ENCODE assay signal across 14 cellular contexts in genomic region chr12:70661762-70662161, GRCh38. TPM values are rescaled to one million over a fixed set of nuclear protein-coding genes. Genes with fewer than 3 reads are reported as not detected.
DNase-seq lines count a peak whose midpoint lies in the region; ATAC-seq and TF ChIP-seq lines count a peak whose summit lies in the region.
"Had no signal": no experiment of that assay in that cellular context is flagged by ENCODE, and none has a peak within 500 bp of the region (broad histone marks: within the 10 kb centered on the region; RNA-seq: fewer than 3 reads in every experiment).

No MANE protein-coding gene starts in this region.

- no peak overlapping the region for H3K9ac ChIP-seq in Loucy (ENCODE audit: low read depth, low read length, poor library complexity, severe bottlenecking)

- no peaks in the 10 kb centered on the region for H3K9me3 Mint-ChIP-seq in Calu3 (ENCODE audit: low read depth, unreplicated experiment)
- H3K9me3 Mint-ChIP-seq: T-cell had no signal

- H3K27ac Mint-ChIP-seq in Calu3 (ENCODE audit: unreplicated experiment) = peak overlapping the region; percentile 88
- H3K27ac Mint-ChIP-seq: naive thymus-derived CD8-positive, alpha-beta T cell; T-cell had no signal

- peak overlapping the region; percentile 48 for H3K4me3 Mint-ChIP-seq in Calu3 (ENCODE audit: low read depth, unreplicated experiment)
- H3K4me3 Mint-ChIP-seq: naive thymus-derived CD8-positive, alpha-beta T cell; T-cell had no signal

- H4K20me1 ChIP-seq in Loucy (ENCODE audit: insufficient read depth, low read length, poor library complexity, severe bottlenecking) = no peaks in the 10 kb centered on the region

- H2AFZ ChIP-seq in Loucy (ENCODE audit: low read length) = no peak overlapping the region

- H3K36me3 ChIP-seq in Loucy (ENCODE audit: insufficient read depth, low read length) = no peaks in the 10 kb centered on the region
- H3K36me3 ChIP-seq: transverse colon had no signal

- H3K27me3 Mint-ChIP-seq in Calu3 (ENCODE audit: unreplicated experiment) = no peaks in the 10 kb centered on the region

- peaks cover 18% of the 10 kb centered on the region for H3K4me1 Mint-ChIP-seq in Calu3 (ENCODE audit: low read depth, unreplicated experiment)

- peaks cover 66% of the 10 kb centered on the region for H3K4me1 ChIP-seq in Loucy (ENCODE audit: insufficient read depth, low read length, poor library complexity, severe bottlenecking)
- H3K4me1 ChIP-seq: transverse colon had no signal

- DNase-seq in Calu3 = no peak
- peak; percentile 88 for DNase-seq in dedifferentiated amniotic fluid mesenchymal stem cell (ENCODE audit: extremely low spot score)
- peak; percentile 88 for DNase-seq in non-pigmented ciliary epithelial cell (ENCODE audit: low read depth)
- DNase-seq in NCI-H2029 treated with DMSO at 0.1 percent for 48 hours (lab: John Stamatoyannopoulos, UW) = no peak
- no peak for DNase-seq in activated gamma-delta T cell (lab: John Stamatoyannopoulos, UW)
- DNase-seq: central memory CD4-positive, alpha-beta T cell; naive thymus-derived CD8-positive, alpha-beta T cell; NCI-H446; stimulated activated CD4-positive, alpha-beta T cell treated with anti-CD3 and anti-CD28 coated beads, Interleukin-2, amount 100 ng/mL, for 48 hours; T-cell; transverse colon had no signal

- no peak overlapping the region for H3K4me3 ChIP-seq in Loucy (ENCODE audit: low read length, poor library complexity, severe bottlenecking)
- H3K4me3 ChIP-seq: transverse colon had no signal

- no peaks in the 10 kb centered on the region for H3K27me3 ChIP-seq in Loucy (ENCODE audit: insufficient read depth, low read length, poor library complexity, severe bottlenecking)
- H3K27me3 ChIP-seq: transverse colon had no signal

- no peak for ATAC-seq in HG02571 (IDR thresholded peaks at IDR 0.05; ENCODE audit: unreplicated experiment)
- ATAC-seq in HG03565 (IDR thresholded peaks at IDR 0.05; ENCODE audit: unreplicated experiment) = no peak
- ATAC-seq: naive thymus-derived CD8-positive, alpha-beta T cell; T-cell had no signal

- no peaks in the 10 kb centered on the region for H3K9me2 ChIP-seq in Loucy (replicated peaks; ENCODE audit: low read depth, low read length)

- CTCF ChIA-PET in Calu3 (lab: Charles Lee) = interaction anchor here (0.6 to 1.4 kb wide), 3 partner anchors 16 to 72 kb away, joined by 3 read pairs; no protein-coding TSS in a partner anchor

- peaks cover 6% of the 10 kb centered on the region; the same call in 1 of the 2 replicates for H3K79me2 ChIP-seq in Loucy (ENCODE audit: insufficient read depth, low read length)

- intact Hi-C loops in Calu3 (cut with micrococcal nuclease; ENCODE audit: unreplicated experiment) = no loop called here

- no TSS peak for BruUV-seq in Calu3 (replicated peaks; lab: Mats Ljungman, UMichigan)

- no peak for TF ChIP-seq CTCF in Calu3 (IDR thresholded peaks at IDR 0.05; ENCODE audit: unreplicated experiment)
- TF ChIP-seq CTCF in Loucy (conservative IDR thresholded peaks at IDR 0.05; ENCODE audit: low read length) = no peak

- H3F3A ChIP-seq in Loucy (ENCODE audit: low read depth) = 0 out of 2 replicates have a peak, but pooled peaks cover 2% of the 10 kb centered on the region

- H3K36me3 Mint-ChIP-seq in Calu3 (ENCODE audit: insufficient read depth, unreplicated experiment) = peaks cover 33% of the 10 kb centered on the region
- H3K36me3 Mint-ChIP-seq: naive thymus-derived CD8-positive, alpha-beta T cell; T-cell had no signal

- peak overlapping the region; percentile 16 for H3K4me2 ChIP-seq in Loucy (ENCODE audit: low read depth, low read length, poor library complexity, severe bottlenecking)

- no peaks in the 10 kb centered on the region for H3K9me3 ChIP-seq in Loucy (ENCODE audit: insufficient read depth, low read depth, low read length)
- H3K9me3 ChIP-seq: transverse colon had no signal

RNA-seq across cellular contexts. Expression of gene PTPRB, which starts 24.5 kb away (rescaled TPM):
- 43.2 and 44.5 TPM in 2 replicates for total RNA-seq in Calu3 (2022)
- total RNA-seq: naive thymus-derived CD8-positive, alpha-beta T cell had no signal

Comparison
In these comparisons a context has a peak if more than half of its experiments do, and no peak if none do; other contexts are left out.
1. DNase-seq: peak in dedifferentiated amniotic fluid mesenchymal stem cell (single experiment) and non-pigmented ciliary epithelial cell (single experiment); none in Calu3 (single experiment), NCI-H2029 treated with DMSO at 0.1 percent for 48 hours (single experiment) and activated gamma-delta T cell (single experiment).